Comparison of ENCODE assay signal across 26 cellular contexts in the genomic region with DNA sequence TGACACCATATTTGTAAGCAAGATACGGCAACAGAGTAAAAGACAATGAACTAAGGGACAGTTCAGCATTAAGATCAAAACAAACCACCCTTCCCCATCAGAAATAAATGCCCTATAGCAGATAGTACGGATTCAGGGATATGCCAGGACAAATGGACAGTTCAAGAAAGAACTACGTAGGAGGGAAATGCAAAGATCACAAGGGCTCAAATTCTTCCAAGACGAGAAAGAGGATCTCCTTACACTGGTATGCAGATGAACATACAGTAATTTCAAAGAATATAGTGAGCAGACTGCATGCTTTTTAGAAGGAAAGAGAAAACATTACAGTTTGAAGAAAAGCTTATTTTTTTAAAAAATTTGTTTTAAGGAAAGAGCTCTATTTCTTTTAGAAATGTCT.
DNase-seq lines count a peak whose midpoint lies in the region; ATAC-seq, FAIRE-seq and TF ChIP-seq lines count a peak whose summit lies in the region.
"Had no signal": no experiment of that assay in that cellular context is flagged by ENCODE, and none has a peak within 500 bp of the region (broad histone marks: within the 10 kb centered on the region; RNA-seq: fewer than 3 reads in every experiment).

No MANE protein-coding gene starts in this region.

- H3K27ac ChIP-seq in K562 (ENCODE audit: extremely low read depth, low read depth, low read length): no peak overlapping the region
- H3K27ac ChIP-seq: hepatocyte, ovary, SJSA1, suprapubic skin, vagina had no signal

- no peaks in the 10 kb centered on the region for H3K27me3 Mint-ChIP-seq in CD14-positive monocyte (ENCODE audit: low read depth in 3 of 3)
- H3K27me3 Mint-ChIP-seq: activated B cell treated with CpG ODN at 0.5 μM for 24 hours; activated CD8-positive, alpha-beta T cell treated with anti-CD3 and anti-CD28 coated beads for 36 hours; activated T-cell treated with anti-CD3 and anti-CD28 coated beads, Interleukin-2, amount 50 U/mL, for 24 hours had no signal

- DNase-seq in CD14-positive monocyte (ENCODE audit: low spot score): no peak
- peak; percentile 35 for DNase-seq in HT1080 (ENCODE audit: low read depth)
- no peak for DNase-seq in K562 (ENCODE audit: extremely low read depth in 1 of 4, low spot score in 3 of 4)
- peak; percentile 61 for DNase-seq in iris pigment epithelial cell (ENCODE audit: low read depth)
- DNase-seq in NCI-H2107 (lab: John Stamatoyannopoulos, UW): no peak
- no peak for DNase-seq in CD1c-positive myeloid dendritic cell (ENCODE audit: extremely low spot score)
- DNase-seq: activated B cell treated with CpG ODN at 0.5 μM for 24 hours; activated CD8-positive, alpha-beta T cell treated with anti-CD3 and anti-CD28 coated beads for 36 hours; activated naive CD4-positive, alpha-beta T cell; activated T-cell treated with anti-CD3 and anti-CD28 coated beads, Interleukin-2, amount 50 U/mL, for 24 hours; amygdala; effector memory CD4-positive, alpha-beta T cell; Kasumi-1; NCI-H1092 treated with DMSO at 0.1 percent for 48 hours; NCI-H2029 treated with DMSO at 0.1 percent for 48 hours; NCI-H510A; ovary; right cardiac atrium had no signal

- H3K36me3 ChIP-seq in K562 (ENCODE audit: control insufficient read depth, insufficient read depth, low read length): no peaks in the 10 kb centered on the region
- H3K36me3 ChIP-seq: ovary, SJSA1, suprapubic skin, vagina had no signal

- no peaks in the 10 kb centered on the region; the same call in 1 of the 2 replicates for H4K20me1 ChIP-seq in K562 (replicated peaks; ENCODE audit: control insufficient read depth, insufficient read depth, low read length)

- POLR2A ChIA-PET in K562 (lab: Yijun Ruan, JAX): interaction anchor here (2.1 kb wide), 1 partner anchor 10 kb away, joined by 9 read pairs; no protein-coding TSS in a partner anchor

- H3K4me3 ChIP-seq in K562: no peak overlapping the region
- H3K4me3 ChIP-seq: hepatocyte, ovary, SJSA1, suprapubic skin, vagina had no signal

- TF ChIP-seq RAD21 in K562 (CRISPR knock-in tag; conservative IDR thresholded peaks at IDR 0.05 in 1 of 2, IDR thresholded peaks at IDR 0.05 in 1 of 2): no peak

- no peaks in the 10 kb centered on the region for H3K27me3 ChIP-seq in K562 (ENCODE audit: control insufficient read depth in 2 of 2, insufficient read depth in 2 of 2, low read length in 2 of 2)
- H3K27me3 ChIP-seq: hepatocyte, ovary, SJSA1, suprapubic skin, vagina had no signal

- peak overlapping the region in 4 of 7 donors; percentile 20 to 66 (median 41) for H3K27ac Mint-ChIP-seq in CD14-positive monocyte
- H3K27ac Mint-ChIP-seq: activated B cell treated with CpG ODN at 0.5 μM for 24 hours; activated CD8-positive, alpha-beta T cell treated with anti-CD3 and anti-CD28 coated beads for 36 hours; activated T-cell treated with anti-CD3 and anti-CD28 coated beads, Interleukin-2, amount 50 U/mL, for 24 hours; T-helper 2 cell treated with Interferon-gamma antibody and Interleukin-4, amounts not matched to agents 5 μg/mL and 100 μg/mL, for 36 hours had no signal

- no peaks in the 10 kb centered on the region; a peak in 2 of 5 replicates for H3K4me1 ChIP-seq in K562 (replicated peaks in 1 of 2; ENCODE audit: control insufficient read depth in 2 of 2, insufficient read depth in 2 of 2, low read length in 2 of 2)

- no peak overlapping the region for H3K4me3 Mint-ChIP-seq in CD14-positive monocyte
- H3K4me3 Mint-ChIP-seq: activated B cell treated with CpG ODN at 0.5 μM for 24 hours; activated CD8-positive, alpha-beta T cell treated with anti-CD3 and anti-CD28 coated beads for 36 hours; activated T-cell treated with anti-CD3 and anti-CD28 coated beads, Interleukin-2, amount 50 U/mL, for 24 hours; T-helper 2 cell treated with Interferon-gamma antibody and Interleukin-4, amounts not matched to agents 5 μg/mL and 100 μg/mL, for 36 hours had no signal

- no peak for TF ChIP-seq POLR2A in K562 (conservative IDR thresholded peaks at IDR 0.05)

- peaks cover 9% of the 10 kb centered on the region; the same call in 2 of the 3 replicates for H3K79me2 ChIP-seq in K562 (ENCODE audit: control insufficient read depth, insufficient read depth, low read length)

- H3K9ac ChIP-seq in K562 (ENCODE audit: insufficient read depth in 1 of 2, low read depth in 2 of 2, low read length in 2 of 2): no peak overlapping the region

- H3K9me1 ChIP-seq in K562 (ENCODE audit: control insufficient read depth, insufficient read depth, low read length): no peaks in the 10 kb centered on the region

- no TSS peak for BruUV-seq in K562 (replicated peaks; lab: Mats Ljungman, UMichigan)

- TF ChIP-seq CTCF in CD14-positive monocyte (IDR thresholded peaks at IDR 0.05) (no peak), K562 (IDR thresholded peaks at IDR 0.05 in 2 of 3, conservative IDR thresholded peaks at IDR 0.05 in 1 of 3; ENCODE audit: insufficient read depth in 2 of 3, low read depth in 1 of 3, low read length in 3 of 3) (no peak)

- H3K4me2 ChIP-seq in K562 (ENCODE audit: insufficient read depth, low read length): no peak overlapping the region
- H3K4me2 ChIP-seq: hepatocyte had no signal

- no peak for TF ChIP-seq EP300 in K562 (IDR thresholded peaks at IDR 0.05; ENCODE audit: low read length)

- CTCF ChIA-PET in K562 (lab: Yijun Ruan, JAX; ENCODE audit: low intra/inter-chr PET ratio): no interaction called here

- H3K9me3 ChIP-seq in K562 (replicated peaks; ENCODE audit: control insufficient read depth, insufficient read depth, low read depth, low read length): no peaks in the 10 kb centered on the region
- H3K9me3 ChIP-seq: ovary, SJSA1, suprapubic skin, vagina had no signal

- H3K9me3 Mint-ChIP-seq in CD14-positive monocyte: no peaks in the 10 kb centered on the region
- H3K9me3 Mint-ChIP-seq: activated B cell treated with CpG ODN at 0.5 μM for 24 hours; activated CD8-positive, alpha-beta T cell treated with anti-CD3 and anti-CD28 coated beads for 36 hours; activated T-cell treated with anti-CD3 and anti-CD28 coated beads, Interleukin-2, amount 50 U/mL, for 24 hours; T-helper 2 cell treated with Interferon-gamma antibody and Interleukin-4, amounts not matched to agents 5 μg/mL and 100 μg/mL, for 36 hours had no signal

- peak; percentile 32 for FAIRE-seq in K562 (lab: Jason Lieb, UNC)
- FAIRE-seq: RCC 7860 had no signal

- ATAC-seq in K562 (no peak; the same call in 2 of the 3 replicates), HG02884 (IDR thresholded peaks at IDR 0.05; ENCODE audit: unreplicated experiment) (no peak), GM21367 (IDR thresholded peaks at IDR 0.05; ENCODE audit: unreplicated experiment) (no peak)
- ATAC-seq: activated CD8-positive, alpha-beta T cell treated with anti-CD3 and anti-CD28 coated beads for 36 hours; right cardiac atrium had no signal

- H2AFZ ChIP-seq in K562 (ENCODE audit: low read depth, low read length): no peak overlapping the region
- H2AFZ ChIP-seq: hepatocyte had no signal

- in situ Hi-C loops in K562 (cut with MboI): no loop called here

- 57% methylated on average over 4 of the region's 4 CpGs for WGBS in K562 (ENCODE audit: insufficient coverage, low coverage, missing lambda C conversion rate)

- H3K4me1 Mint-ChIP-seq in CD14-positive monocyte: peaks cover 37% of the 10 kb centered on the region

- H3K36me3 Mint-ChIP-seq in CD14-positive monocyte: peaks cover 8 to 11% of the 10 kb centered on the region in 2 donors

- intact Hi-C loops in CD14-positive monocyte (cut with micrococcal nuclease) (no loop called here), K562 (cut with micrococcal nuclease) (no loop called here)

TF ChIP-seq in K562, 482 proteins besides CTCF, POLR2A, EP300 and RAD21:
- TF ChIP-seq ZBTB8A (IDR thresholded peaks at IDR 0.05; ENCODE audit: partially characterized antibody): no peak
- TF ChIP-seq MYC (IDR thresholded peaks at IDR 0.05; ENCODE audit: low read depth, low read length): 0 out of 2 replicates have a peak, but pooled peaks have one; percentile 0
- TF ChIP-seq MYC (CRISPR knock-in tag; IDR thresholded peaks at IDR 0.05; ENCODE audit: borderline replicate concordance, low read depth): no peak

Comparison
In these comparisons a context has a peak if more than half of its experiments do, and no peak if none do; other contexts are left out.
1. DNase-seq: peak in HT1080 (single experiment) and iris pigment epithelial cell (single experiment); none in CD14-positive monocyte (single experiment), K562 (0 of 4), NCI-H2107 (single experiment) and CD1c-positive myeloid dendritic cell (single experiment).